17 cellular contexts compared by ENCODE assay signal in the genomic region with DNA sequence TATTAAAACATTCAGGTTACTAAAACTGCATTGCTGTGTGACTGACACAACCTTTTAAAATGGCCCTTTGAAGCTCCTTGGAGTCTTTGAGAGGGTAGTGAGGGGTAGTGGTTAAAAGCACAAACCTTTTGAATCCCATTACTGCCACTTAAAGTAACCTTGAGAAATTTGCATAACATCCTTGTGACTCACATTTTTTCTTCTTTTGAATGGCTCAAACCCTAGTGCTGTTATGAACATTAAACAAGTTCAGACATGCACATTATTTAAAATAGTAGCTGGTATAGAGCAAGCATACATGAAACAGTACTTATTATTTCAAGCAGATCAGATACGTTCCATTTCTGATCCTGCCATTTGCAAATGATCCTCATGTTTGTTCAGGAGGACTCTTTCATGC. TPM values are rescaled to one million over a fixed set of nuclear protein-coding genes. Genes with fewer than 3 reads are reported as not detected.
A peak's percentile ranks its signal among the peaks of the same experiment; 100 is the strongest.
DNase-seq lines count a peak whose midpoint lies in the region; ATAC-seq, FAIRE-seq and TF ChIP-seq lines count a peak whose summit lies in the region.
"Had no signal": no experiment of that assay in that cellular context is flagged by ENCODE, and none has a peak within 500 bp of the region (broad histone marks: within the 10 kb centered on the region; RNA-seq: fewer than 3 reads in every experiment).

No MANE protein-coding gene starts in this region.

- no peak overlapping the region for H3K4me3 ChIP-seq in GM12878
- H3K4me3 ChIP-seq in mesenchymal stem cell (ENCODE audit: insufficient read depth in 1 of 2, low read depth in 1 of 2, low read length in 2 of 2): no peak overlapping the region
- H3K4me3 ChIP-seq: BLaER1, body of pancreas had no signal

- H3K18ac ChIP-seq in mesenchymal stem cell (ENCODE audit: low read depth in 1 of 2, low read length in 2 of 2): no peak overlapping the region

- CTCF ChIA-PET in GM12878 (lab: Yijun Ruan, JAX): interaction anchor here (0.5 to 7.1 kb wide), 11 partner anchors 9 to 365 kb away, joined by 3 to 80 read pairs (median 5); no protein-coding TSS in a partner anchor

- no peak for TF ChIP-seq CTCF in GM12878 (IDR thresholded peaks at IDR 0.05 in 2 of 3, conservative IDR thresholded peaks at IDR 0.05 in 1 of 3; ENCODE audit: control insufficient read depth in 2 of 3, extremely low read depth in 1 of 3, insufficient read depth in 1 of 3, low read depth in 3 of 3, low read length in 3 of 3)

- H3K27ac ChIP-seq in GM12878 (ENCODE audit: control insufficient read depth, insufficient read depth) (no peak overlapping the region), mesenchymal stem cell (ENCODE audit: low read length, poor library complexity, severe bottlenecking) (no peak overlapping the region)
- H3K27ac ChIP-seq: BLaER1 had no signal

- intact Hi-C loops in GM12878 (cut with micrococcal nuclease; ENCODE audit: unreplicated experiment): no loop called here
- intact Hi-C loops in posterior vena cava (cut with DNase I): loop anchor here in 1 of 2 donors (10.0 kb wide), 1 partner anchor 101 kb away; no protein-coding TSS in a partner anchor

- no peak overlapping the region for H4K8ac ChIP-seq in mesenchymal stem cell (ENCODE audit: low read length)

- no peak for TF ChIP-seq POLR2A in GM12878 (IDR thresholded peaks at IDR 0.05; ENCODE audit: low read depth, low read length)

- SMC1A ChIA-PET in GM12878 (lab: Charles Lee; ENCODE audit: uncharacterized antibody, unreplicated experiment): interaction anchor here (0.8 to 6.0 kb wide), 14 partner anchors 9 to 101 kb away, joined by 3 to 35 read pairs (median 6); no protein-coding TSS in a partner anchor

- peak; percentile 51 for DNase-seq in ELR (ENCODE audit: low read depth)
- DNase-seq in M059J (ENCODE audit: low read depth): peak; percentile 78
- no peak for DNase-seq in GM12878 (ENCODE audit: low read depth, low spot score)
- peak; percentile 41 for DNase-seq in mesenchymal stem cell
- DNase-seq in stimulated activated CD4-positive, alpha-beta T cell treated with anti-CD3 and anti-CD28 coated beads, Interleukin-2, amount 100 ng/mL, for 48 hours: no peak
- DNase-seq in kidney glomerular epithelial cell (lab: John Stamatoyannopoulos, UW): no peak
- no peak for DNase-seq in posterior vena cava (ENCODE audit: low spot score)
- no peak for DNase-seq in stimulated activated CD4-positive, alpha-beta T cell treated with anti-CD3 and anti-CD28 coated beads, Interleukin-1b, Interleukin-23, amount 100 ng/mL, for 48 hours
- DNase-seq: activated CD4-positive, alpha-beta T cell treated with anti-CD3 and anti-CD28 coated beads for 48 hours; body of pancreas; left colon; naive B cell; NCI-H446; retina; stimulated activated CD4-positive, alpha-beta T cell treated with anti-CD3 and anti-CD28 coated beads, Interleukin-4, amount 100 ng/mL, for 1 hour had no signal

- H3K79me2 ChIP-seq in GM12878 (ENCODE audit: control insufficient read depth, insufficient read depth, low read length): no peaks in the 10 kb centered on the region

- WGBS in GM12878 (ENCODE audit: insufficient coverage, insufficient replicate concordance, low lambda C conversion rate, missing lambda C conversion rate): 4% methylated on average over 1 of the region's 1 CpG
- 95% methylated on average over 1 of the region's 1 CpG for WGBS in mesenchymal stem cell

- H2BK120ac ChIP-seq in mesenchymal stem cell (ENCODE audit: low read depth, low read length): no peak overlapping the region

- TF ChIP-seq EP300 in GM12878 (IDR thresholded peaks at IDR 0.05; ENCODE audit: borderline replicate concordance in 1 of 2, control insufficient read depth in 1 of 2, low read depth in 2 of 2, low read length in 2 of 2): no peak

- H3K4ac ChIP-seq in mesenchymal stem cell (ENCODE audit: low read depth in 1 of 2, low read length in 2 of 2): peak overlapping the region in 1 of 2 experiments; percentile 7

- peak; percentile 21 for ATAC-seq in GM12878
- ATAC-seq: body of pancreas, left colon, Panc1 had no signal

- peaks cover 2 to 5% of the 10 kb centered on the region in 2 experiments; a peak in 3 of 4 replicates for H3K27me3 ChIP-seq in GM12878 (replicated peaks in 1 of 2; ENCODE audit: control insufficient read depth in 2 of 2, insufficient read depth in 2 of 2, low read length in 1 of 2)
- H3K27me3 ChIP-seq in mesenchymal stem cell (ENCODE audit: control insufficient read depth in 1 of 2, insufficient read depth in 1 of 2, low read length in 2 of 2): peaks cover 0 to 6% of the 10 kb centered on the region in 2 experiments
- H3K27me3 ChIP-seq: BLaER1, body of pancreas had no signal

- H3K4me1 ChIP-seq in GM12878 (ENCODE audit: control insufficient read depth, insufficient read depth, low read length) (no peaks in the 10 kb centered on the region), mesenchymal stem cell (ENCODE audit: control insufficient read depth, insufficient read depth, low read depth, low read length) (peaks cover 5% of the 10 kb centered on the region)

- H2AFZ ChIP-seq in GM12878 (ENCODE audit: control insufficient read depth, low read depth, low read length) (no peak overlapping the region), mesenchymal stem cell (ENCODE audit: low read depth, low read length) (no peak overlapping the region)

- no peak for FAIRE-seq in GM12878 (lab: Jason Lieb, UNC)

- no peak overlapping the region for H2BK5ac ChIP-seq in mesenchymal stem cell (ENCODE audit: low read depth, low read length, poor library complexity, severe bottlenecking)

- H2BK15ac ChIP-seq in mesenchymal stem cell (ENCODE audit: low read depth, poor library complexity, severe bottlenecking): no peak overlapping the region

- no peak overlapping the region for H4K91ac ChIP-seq in mesenchymal stem cell (ENCODE audit: low read length)

- no TSS peak for BruUV-seq in GM12878 (replicated peaks; lab: Mats Ljungman, UMichigan)

- H2BK12ac ChIP-seq in mesenchymal stem cell (ENCODE audit: low read length in 2 of 2): no peak overlapping the region

- in situ Hi-C loops in GM12878 (cut with MboI): loop anchor here (10.0 kb wide), 1 partner anchor 361 kb away; no protein-coding TSS in a partner anchor

- no peak overlapping the region for H2AK5ac ChIP-seq in mesenchymal stem cell (ENCODE audit: low read length, severe bottlenecking)

- RAD21 ChIA-PET in GM12878 (lab: Charles Lee; ENCODE audit: unreplicated experiment): interaction anchor here (0.6 to 2.4 kb wide), 10 partner anchors 11 to 101 kb away, joined by 3 to 8 read pairs (median 3); no protein-coding TSS in a partner anchor

- H3K23ac ChIP-seq in mesenchymal stem cell (ENCODE audit: low read length in 2 of 2): no peak overlapping the region

- H3K9me3 ChIP-seq in GM12878 (replicated peaks; ENCODE audit: control insufficient read depth, insufficient read depth, low read length) (no peaks in the 10 kb centered on the region), mesenchymal stem cell (ENCODE audit: control insufficient read depth, low read length) (no peaks in the 10 kb centered on the region)
- H3K9me3 ChIP-seq: body of pancreas had no signal

- H3K14ac ChIP-seq in mesenchymal stem cell (ENCODE audit: low read length in 2 of 2): no peak overlapping the region

- H3K9ac ChIP-seq in GM12878 (ENCODE audit: control insufficient read depth, insufficient read depth, low read length): no peak overlapping the region
- no peak overlapping the region for H3K9ac ChIP-seq in mesenchymal stem cell (ENCODE audit: low read length)
- H3K9ac ChIP-seq: BLaER1 had no signal

- no peaks in the 10 kb centered on the region for H4K20me1 ChIP-seq in GM12878 (ENCODE audit: control insufficient read depth, insufficient read depth)
- H4K20me1 ChIP-seq: BLaER1 had no signal

- H3K4me2 ChIP-seq in GM12878 (ENCODE audit: control insufficient read depth, insufficient read depth): no peak overlapping the region
- no peak overlapping the region for H3K4me2 ChIP-seq in mesenchymal stem cell (ENCODE audit: low read length, poor library complexity, severe bottlenecking)

- H3K79me1 ChIP-seq in mesenchymal stem cell (replicated peaks; ENCODE audit: low read length, poor library complexity, severe bottlenecking): peaks cover 2% of the 10 kb centered on the region

- POLR2A ChIA-PET in GM12878 (lab: Charles Lee): no interaction called here

- TF ChIP-seq RAD21 in GM12878 (IDR thresholded peaks at IDR 0.05; ENCODE audit: insufficient read depth, low read depth, low read length): no peak

- H3K36me3 ChIP-seq in GM12878 (ENCODE audit: control insufficient read depth in 2 of 2, insufficient read depth in 2 of 2, low read length in 1 of 2) (no peaks in the 10 kb centered on the region), mesenchymal stem cell (ENCODE audit: control insufficient read depth in 1 of 2, insufficient read depth in 2 of 2, low read depth in 1 of 2, low read length in 2 of 2) (no peaks in the 10 kb centered on the region)
- H3K36me3 ChIP-seq: BLaER1 had no signal

TF ChIP-seq in GM12878, 131 proteins besides CTCF, POLR2A, EP300 and RAD21 (continues in another document):
- TF ChIP-seq ETV6 (conservative IDR thresholded peaks at IDR 0.05 in 1 of 2, IDR thresholded peaks at IDR 0.05 in 1 of 2; ENCODE audit: borderline replicate concordance in 1 of 2, low read depth in 1 of 2): no peak
- no peak for TF ChIP-seq TAF1 (IDR thresholded peaks at IDR 0.05; ENCODE audit: borderline replicate concordance, low read depth, low read length)
- TF ChIP-seq EZH2 (IDR thresholded peaks at IDR 0.05; ENCODE audit: borderline replicate concordance, control insufficient read depth, low read depth, low read length): no peak
- no peak for TF ChIP-seq GABPA (IDR thresholded peaks at IDR 0.05; ENCODE audit: low read depth)

RNA-seq across cellular contexts. Expression of a gene that starts 3.7 kb away (rescaled TPM):
- 1.5 and 1.8 TPM in 2 replicates for total RNA-seq in M059J (2014; rRNA removed; shearing (Covaris generic))
- 11.7 and 14.1 TPM in 2 replicates for total RNA-seq in GM12878 (2013; cell fraction: nucleolus; rRNA removed)
- total RNA-seq in GM12878 (2014; rRNA removed): 9.3 and 11.1 TPM in 2 replicates
- 8.0 and 8.6 TPM in 2 replicates for total RNA-seq in GM12878 (2014; rRNA removed; fragmentation: Illumina TruSeq; extraction: Trizol)
- total RNA-seq in GM12878 (2021): 8.9 and 10.7 TPM in 2 replicates
- polyA plus RNA-seq in GM12878 (2011; ENCODE audit: low read depth): 0.18 TPM
- 22.8 and 32.2 TPM in 2 replicates for polyA plus RNA-seq in GM12878 (2011; rRNA removed)
- polyA plus RNA-seq in GM12878 (2011; cell fraction: cytosol; rRNA removed): 10.9 and 15.2 TPM in 2 replicates
- 29.3 and 40.5 TPM in 2 replicates for polyA plus RNA-seq in GM12878 (2011; cell fraction: nucleus; rRNA removed)
- polyA plus RNA-seq in GM12878 (2012): 0.25 and 0.27 TPM in 2 replicates
- 13.0 and 16.8 TPM in 2 replicates for polyA plus RNA-seq in GM12878 (2014; fragmentation: Illumina TruSeq; extraction: Trizol)
- 1 to 10 TPM; 3.4 to 3.9 TPM for polyA plus RNA-seq in GM12878 (2014; fragmentation: Nextera tagmentation; extraction: Ambion mirVana)
- 5.5 and 8.2 TPM in 2 replicates for polyA plus RNA-seq in GM12878 (2014; rRNA removed)
- polyA plus RNA-seq in GM12878 (2016; fragmentation: Nextera tagmentation; extraction: Ambion mirVana): 1 to 10 TPM; 8.0 to 8.8 TPM
- 23.0 and 31.7 TPM in 2 replicates for polyA minus RNA-seq in GM12878 (2011; rRNA and poly(A)+ RNA removed)
- polyA minus RNA-seq in GM12878 (2011; cell fraction: cytosol; rRNA and poly(A)+ RNA removed): 3.7 and 5.6 TPM in 2 replicates
- 17.3 and 24.4 TPM in 2 replicates for polyA minus RNA-seq in GM12878 (2011; cell fraction: nucleus; rRNA and poly(A)+ RNA removed)
- polyA plus RNA-seq in mesenchymal stem cell (2013, experiment 1 of 2): 13.4 TPM
- polyA plus RNA-seq in mesenchymal stem cell (2013, experiment 2 of 2): 14.1 TPM
- total RNA-seq in posterior vena cava: 1 to 10 TPM in 1 of 2 donors, under 1 TPM in 1; 0.46 to 1.1 TPM

Comparison
In these comparisons a context has a peak if more than half of its experiments do, and no peak if none do; other contexts are left out.
1. DNase-seq: peak in ELR (single experiment), M059J (single experiment) and mesenchymal stem cell (single experiment); none in GM12878 (single experiment), stimulated activated CD4-positive, alpha-beta T cell treated with anti-CD3 and anti-CD28 coated beads, Interleukin-2, amount 100 ng/mL, for 48 hours (0 of 2), kidney glomerular epithelial cell (single experiment), posterior vena cava (single experiment) and stimulated activated CD4-positive, alpha-beta T cell treated with anti-CD3 and anti-CD28 coated beads, Interleukin-1b, Interleukin-23, amount 100 ng/mL, for 48 hours (single experiment).